35 cellular contexts compared by ENCODE assay signal in the genomic region with DNA sequence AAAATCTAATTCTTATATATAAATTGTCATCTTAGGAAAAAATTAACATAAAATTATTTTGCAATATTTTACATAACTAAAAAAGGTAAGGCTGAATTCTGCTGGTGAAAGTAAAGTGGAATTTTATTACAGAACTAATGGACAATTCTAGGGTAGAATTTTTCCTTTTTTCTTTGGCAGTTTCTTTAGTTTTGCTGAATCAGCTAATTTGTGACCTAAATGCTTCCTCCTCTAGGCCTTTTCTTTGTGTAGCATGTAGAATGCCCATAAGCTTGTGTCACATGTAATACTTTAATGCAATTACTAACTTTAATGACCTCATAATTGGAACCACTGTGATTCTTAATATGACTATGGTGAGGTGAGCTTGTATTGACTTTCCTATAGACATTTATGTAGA.
"Had no signal": no experiment of that assay in that cellular context is flagged by ENCODE, and none has a peak within 500 bp of the region (broad histone marks: within the 10 kb centered on the region; RNA-seq: fewer than 3 reads in every experiment).

No MANE protein-coding gene starts in this region.

- H3K27ac Mint-ChIP-seq: activated CD4-positive, alpha-beta memory T cell treated with anti-CD3 and anti-CD28 coated beads for 36 hours; activated CD4-positive, alpha-beta T cell treated with anti-CD3 and anti-CD28 coated beads for 36 hours; activated CD4-positive, alpha-beta T cell treated with anti-CD3 and anti-CD28 coated beads, Interleukin-2, amount 10 ng/mL, durations not matched to agents 24 days and 14 days; activated CD8-positive, alpha-beta memory T cell treated with anti-CD3 and anti-CD28 coated beads, Interleukin-2, amount 10 ng/mL, durations not matched to agents 7 days and 5 days; activated CD8-positive, alpha-beta T cell treated with anti-CD3 and anti-CD28 coated beads, Interleukin-2, amount 10 ng/mL, durations not matched to agents 7 days and 5 days; activated naive CD4-positive, alpha-beta T cell treated with anti-CD3 and anti-CD28 coated beads for 36 hours; activated naive CD4-positive, alpha-beta T cell treated with anti-CD3 and anti-CD28 coated beads, Interleukin-2, amount 50 U/mL, for 24 hours; activated naive CD8-positive, alpha-beta T cell treated with anti-CD3 and anti-CD28 coated beads for 36 hours; activated naive CD8-positive, alpha-beta T cell treated with anti-CD3 and anti-CD28 coated beads, Interleukin-2, amount 50 U/mL, for 24 hours; activated T-helper 1 cell treated with anti-CD3 and anti-CD28 coated beads, Interleukin-12 subunit alpha, Interleukin-12 subunit beta, Interleukin-2, Interleukin-4 antibody, amounts not matched to agents 30 ng/mL and 10 ng/mL and 1 ng/mL, durations not matched to agents 14 hours and 24 hours and 36 hours; activated T-helper 2 cell treated with anti-CD3 and anti-CD28 coated beads, Interferon-gamma antibody, Interleukin-2, Interleukin-4, amounts not matched to agents 10 μg/mL and 5 μg/mL and 100 μg/mL, durations not matched to agents 14 hours and 24 hours and 36 hours; effector memory CD8-positive, alpha-beta T cell; T-helper 2 cell treated with Interferon-gamma antibody and Interleukin-4, amounts not matched to agents 5 μg/mL and 100 μg/mL, for 36 hours had no signal

- H3K27me3 Mint-ChIP-seq: activated CD4-positive, alpha-beta memory T cell treated with anti-CD3 and anti-CD28 coated beads for 36 hours; activated CD4-positive, alpha-beta T cell treated with anti-CD3 and anti-CD28 coated beads for 36 hours; activated CD4-positive, alpha-beta T cell treated with anti-CD3 and anti-CD28 coated beads, Interleukin-2, amount 10 ng/mL, durations not matched to agents 24 days and 14 days; activated CD8-positive, alpha-beta memory T cell treated with anti-CD3 and anti-CD28 coated beads, Interleukin-2, amount 10 ng/mL, durations not matched to agents 7 days and 5 days; activated naive CD4-positive, alpha-beta T cell treated with anti-CD3 and anti-CD28 coated beads, Interleukin-2, amount 50 U/mL, for 24 hours; activated naive CD8-positive, alpha-beta T cell treated with anti-CD3 and anti-CD28 coated beads for 36 hours; activated naive CD8-positive, alpha-beta T cell treated with anti-CD3 and anti-CD28 coated beads, Interleukin-2, amount 50 U/mL, for 24 hours; effector memory CD8-positive, alpha-beta T cell had no signal

- H3K27ac ChIP-seq: adrenal gland, body of pancreas, esophagus muscularis mucosa, foreskin keratinocyte, gastrocnemius medialis, heart left ventricle had no signal

- DNase-seq: activated CD4-positive, alpha-beta memory T cell treated with anti-CD3 and anti-CD28 coated beads for 36 hours; activated CD4-positive, alpha-beta T cell treated with anti-CD3 and anti-CD28 coated beads for 36 hours; activated CD4-positive, alpha-beta T cell treated with anti-CD3 and anti-CD28 coated beads, Interleukin-2, amount 10 ng/mL, durations not matched to agents 24 days and 14 days; activated CD4-positive, CD25-positive, alpha-beta regulatory T cell; activated CD4-positive, CD25-positive, alpha-beta regulatory T cell treated with anti-CD3 and anti-CD28 coated beads, Interleukin-2, amount 50 U/mL, for 72 hours; activated CD8-positive, alpha-beta memory T cell treated with anti-CD3 and anti-CD28 coated beads, Interleukin-2, amount 10 ng/mL, durations not matched to agents 7 days and 5 days; activated CD8-positive, alpha-beta memory T cell treated with anti-CD3 and anti-CD28 coated beads, Interleukin-2, amount 50 U/mL, for 4 hours; activated CD8-positive, alpha-beta T cell treated with anti-CD3 and anti-CD28 coated beads, Interleukin-2, amount 10 ng/mL, durations not matched to agents 7 days and 5 days; activated effector memory CD4-positive, alpha-beta T cell treated with anti-CD3 and anti-CD28 coated beads, Interleukin-2, amount 50 U/mL, for 16 hours; activated naive CD4-positive, alpha-beta T cell treated with anti-CD3 and anti-CD28 coated beads for 36 hours; activated naive CD8-positive, alpha-beta T cell treated with anti-CD3 and anti-CD28 coated beads for 36 hours; activated naive CD8-positive, alpha-beta T cell treated with anti-CD3 and anti-CD28 coated beads, Interleukin-2, amount 50 U/mL, for 24 hours; activated T-cell treated with anti-CD3 and anti-CD28 coated beads, Interleukin-2, amount 50 U/mL, for 1 hour; activated T-cell treated with anti-CD3 and anti-CD28 coated beads, Interleukin-2, amount 50 U/mL, for 48 hours; adrenal gland; amygdala; aorta; body of pancreas; caudate nucleus; cortex of kidney; dermis blood vessel endothelial cell; effector CD4-positive, alpha-beta T cell; effector memory CD8-positive, alpha-beta T cell; erythroblast; gastrocnemius medialis; glutamatergic neuron; heart left ventricle; T1000 had no signal

- H3K4me3 Mint-ChIP-seq: activated CD4-positive, alpha-beta memory T cell treated with anti-CD3 and anti-CD28 coated beads for 36 hours; activated CD4-positive, alpha-beta T cell treated with anti-CD3 and anti-CD28 coated beads for 36 hours; activated CD4-positive, alpha-beta T cell treated with anti-CD3 and anti-CD28 coated beads, Interleukin-2, amount 10 ng/mL, durations not matched to agents 24 days and 14 days; activated CD8-positive, alpha-beta memory T cell treated with anti-CD3 and anti-CD28 coated beads, Interleukin-2, amount 10 ng/mL, durations not matched to agents 7 days and 5 days; activated CD8-positive, alpha-beta T cell treated with anti-CD3 and anti-CD28 coated beads, Interleukin-2, amount 10 ng/mL, durations not matched to agents 7 days and 5 days; activated naive CD4-positive, alpha-beta T cell treated with anti-CD3 and anti-CD28 coated beads for 36 hours; activated naive CD4-positive, alpha-beta T cell treated with anti-CD3 and anti-CD28 coated beads, Interleukin-2, amount 50 U/mL, for 24 hours; activated naive CD8-positive, alpha-beta T cell treated with anti-CD3 and anti-CD28 coated beads for 36 hours; activated naive CD8-positive, alpha-beta T cell treated with anti-CD3 and anti-CD28 coated beads, Interleukin-2, amount 50 U/mL, for 24 hours; activated T-helper 1 cell treated with anti-CD3 and anti-CD28 coated beads, Interleukin-12 subunit alpha, Interleukin-12 subunit beta, Interleukin-2, Interleukin-4 antibody, amounts not matched to agents 30 ng/mL and 10 ng/mL and 1 ng/mL, durations not matched to agents 14 hours and 24 hours and 36 hours; effector memory CD8-positive, alpha-beta T cell; T-helper 2 cell treated with Interferon-gamma antibody and Interleukin-4, amounts not matched to agents 5 μg/mL and 100 μg/mL, for 36 hours had no signal

- ATAC-seq: activated CD4-positive, alpha-beta T cell treated with anti-CD3 and anti-CD28 coated beads for 36 hours; activated CD8-positive, alpha-beta memory T cell treated with anti-CD3 and anti-CD28 coated beads, Interleukin-2, amount 10 ng/mL, durations not matched to agents 7 days and 5 days; activated CD8-positive, alpha-beta T cell treated with anti-CD3 and anti-CD28 coated beads, Interleukin-2, amount 10 ng/mL, durations not matched to agents 7 days and 5 days; activated naive CD8-positive, alpha-beta T cell treated with anti-CD3 and anti-CD28 coated beads, Interleukin-2, amount 50 U/mL, for 24 hours; body of pancreas; effector memory CD8-positive, alpha-beta T cell; gastrocnemius medialis; heart left ventricle had no signal

- H3K9me3 ChIP-seq: body of pancreas, gastrocnemius medialis had no signal

- H3K36me3 ChIP-seq: adrenal gland, esophagus muscularis mucosa, gastrocnemius medialis, heart left ventricle had no signal

- H3K27me3 ChIP-seq: adrenal gland, body of pancreas, esophagus muscularis mucosa, foreskin keratinocyte, gastrocnemius medialis, heart left ventricle had no signal

- FAIRE-seq: colon had no signal

- H3K4me1 Mint-ChIP-seq: activated CD4-positive, alpha-beta T cell treated with anti-CD3 and anti-CD28 coated beads for 36 hours; activated CD4-positive, alpha-beta T cell treated with anti-CD3 and anti-CD28 coated beads, Interleukin-2, amount 10 ng/mL, durations not matched to agents 24 days and 14 days; activated CD8-positive, alpha-beta memory T cell treated with anti-CD3 and anti-CD28 coated beads, Interleukin-2, amount 10 ng/mL, durations not matched to agents 7 days and 5 days; activated naive CD4-positive, alpha-beta T cell treated with anti-CD3 and anti-CD28 coated beads, Interleukin-2, amount 50 U/mL, for 24 hours; activated naive CD8-positive, alpha-beta T cell treated with anti-CD3 and anti-CD28 coated beads for 36 hours; activated naive CD8-positive, alpha-beta T cell treated with anti-CD3 and anti-CD28 coated beads, Interleukin-2, amount 50 U/mL, for 24 hours had no signal

- H3K4me3 ChIP-seq: adrenal gland, body of pancreas, esophagus muscularis mucosa, gastrocnemius medialis, heart left ventricle had no signal

- H3K4me1 ChIP-seq: adrenal gland, body of pancreas, esophagus muscularis mucosa, foreskin keratinocyte, gastrocnemius medialis, heart left ventricle had no signal

- H3K36me3 Mint-ChIP-seq: activated CD4-positive, alpha-beta memory T cell treated with anti-CD3 and anti-CD28 coated beads for 36 hours; activated CD8-positive, alpha-beta memory T cell treated with anti-CD3 and anti-CD28 coated beads, Interleukin-2, amount 10 ng/mL, durations not matched to agents 7 days and 5 days; activated naive CD4-positive, alpha-beta T cell treated with anti-CD3 and anti-CD28 coated beads, Interleukin-2, amount 50 U/mL, for 24 hours; activated naive CD8-positive, alpha-beta T cell treated with anti-CD3 and anti-CD28 coated beads for 36 hours had no signal
